8 cellular contexts compared by ENCODE assay signal in genomic region chr15:82539690-82540054, GRCh38. TPM values are rescaled to one million over a fixed set of nuclear protein-coding genes. Genes with fewer than 3 reads are reported as not detected.
A peak's percentile ranks its signal among the peaks of the same experiment; 100 is the strongest.
DNase-seq lines count a peak whose midpoint lies in the region; ATAC-seq, FAIRE-seq and TF ChIP-seq lines count a peak whose summit lies in the region.

No MANE protein-coding gene starts in this region.

- in situ Hi-C loops in GM12878 (cut with MboI): loop anchor here (5.0 to 10.0 kb wide), 6 partner anchors 185 to 1245 kb away; partner anchors contain the start of genes FSD2, RAMAC and WHAMM

- H3K4me1 ChIP-seq in GM12878 (ENCODE audit: control insufficient read depth, insufficient read depth, low read length) (0 out of 2 replicates have a peak, but pooled peaks cover 2% of the 10 kb centered on the region), testis (peaks cover 15% of the 10 kb centered on the region)

- intact Hi-C loops in GM12878 (cut with micrococcal nuclease; ENCODE audit: unreplicated experiment) (loop anchor here (5.0 to 10.0 kb wide), 3 partner anchors 295 to 665 kb away; partner anchors contain the start of genes BTBD1 and HDGFL3), left colon (cut with DNase I, micrococcal nuclease) (loop anchor here in 1 of 2 donors (10.0 kb wide), 2 partner anchors 215 to 475 kb away; partner anchors contain the start of gene C15orf40), testis (cut with DNase I; ENCODE audit: low total_unique reads) (no loop called here)

- no peak for TF ChIP-seq EP300 in GM12878 (IDR thresholded peaks at IDR 0.05; ENCODE audit: borderline replicate concordance in 1 of 2, control insufficient read depth in 1 of 2, low read depth in 2 of 2, low read length in 2 of 2)

- BruUV-seq in GM12878 (replicated peaks; lab: Mats Ljungman, UMichigan): no TSS peak

- RAD21 ChIA-PET in GM12878 (lab: Charles Lee; ENCODE audit: unreplicated experiment): interaction anchor here (0.6 to 2.2 kb wide), 2 partner anchors 9 to 100 kb away, joined by 3 to 12 read pairs; no protein-coding TSS in a partner anchor

- ATAC-seq in HG02852 (IDR thresholded peaks at IDR 0.05; ENCODE audit: unreplicated experiment): peak; percentile 5
- ATAC-seq in GM12878: peak; percentile 0
- peak; percentile 35 for ATAC-seq in left colon
- ATAC-seq in GM19463 (IDR thresholded peaks at IDR 0.05; ENCODE audit: unreplicated experiment): no peak

- peaks cover 14% of the 10 kb centered on the region for H4K20me1 ChIP-seq in GM12878 (ENCODE audit: control insufficient read depth, insufficient read depth)

- H3K4me2 ChIP-seq in GM12878 (ENCODE audit: control insufficient read depth, insufficient read depth): peak overlapping the region; percentile 90

- H3K27ac ChIP-seq in AG04450 (ENCODE audit: low read depth, low read length) (peak overlapping the region; percentile 73), GM12878 (ENCODE audit: control insufficient read depth, insufficient read depth) (peak overlapping the region; percentile 81), testis (peak overlapping the region; percentile 6 to 90)

- peaks cover 50% of the 10 kb centered on the region for H3K79me2 ChIP-seq in GM12878 (ENCODE audit: control insufficient read depth, insufficient read depth, low read length)

- WGBS in GM12878 (ENCODE audit: insufficient coverage, insufficient replicate concordance, low lambda C conversion rate, missing lambda C conversion rate): under 1% methylated on average over 22 of the region's 23 CpGs
- WGBS in testis, 2 donors: 0 to 1% methylated on average over 7 to 23 of the region's 23 CpGs

- DNase-seq in AG04450 (ENCODE audit: low read depth, low spot score): no peak
- DNase-seq in GM12878 (ENCODE audit: low read depth, low spot score): no peak
- no peak for DNase-seq in left colon
- peak; percentile 28 for DNase-seq in testis
- DNase-seq in GOT3 (lab: John Stamatoyannopoulos, UW): no peak
- DNase-seq in GM12892 (ENCODE audit: insufficient read length): no peak

- H3K27me3 ChIP-seq in AG04450 (ENCODE audit: control insufficient read depth, insufficient read depth, low read length): no peaks in the 10 kb centered on the region
- no peaks in the 10 kb centered on the region for H3K27me3 ChIP-seq in GM12878 (replicated peaks in 1 of 2; ENCODE audit: control insufficient read depth in 2 of 2, insufficient read depth in 2 of 2, low read length in 1 of 2)
- no peaks in the 10 kb centered on the region for H3K27me3 ChIP-seq in testis

- FAIRE-seq in GM12878 (lab: Jason Lieb, UNC): no peak
- no peak for FAIRE-seq in GM12892 (lab: Jason Lieb, UNC)

- CTCF ChIA-PET in AG04450 (lab: Charles Lee): interaction anchor here (0.6 to 3.1 kb wide), 20 partner anchors 9 to 460 kb away, joined by 3 to 23 read pairs (median 5); no protein-coding TSS in a partner anchor
- CTCF ChIA-PET in GM12878 (lab: Yijun Ruan, JAX): interaction anchor here (0.6 to 5.3 kb wide), 6 partner anchors 9 to 273 kb away, joined by 3 to 52 read pairs (median 4); no protein-coding TSS in a partner anchor

- SMC1A ChIA-PET in GM12878 (lab: Charles Lee; ENCODE audit: uncharacterized antibody, unreplicated experiment): interaction anchor here (1.0 to 1.4 kb wide), 3 partner anchors 9 to 460 kb away, joined by 3 to 7 read pairs (median 6); no protein-coding TSS in a partner anchor

- no peak overlapping the region for H2AFZ ChIP-seq in GM12878 (ENCODE audit: control insufficient read depth, low read depth, low read length)

- H3K4me3 ChIP-seq in AG04450 (ENCODE audit: low read depth, low read length) (peak overlapping the region; percentile 99), GM12878 (peak overlapping the region; percentile 99), testis (peak overlapping the region; percentile 93 to 94)

- TF ChIP-seq POLR2A in GM12878 (IDR thresholded peaks at IDR 0.05; ENCODE audit: low read depth, low read length): no peak
- TF ChIP-seq POLR2A in testis (IDR thresholded peaks at IDR 0.05): no peak
- TF ChIP-seq POLR2A in GM12892 (IDR thresholded peaks at IDR 0.05; ENCODE audit: low read depth, low read length): no peak

- TF ChIP-seq CTCF in AG04450 (IDR thresholded peaks at IDR 0.05; ENCODE audit: low read depth, low read length) (no peak), GM12878 (IDR thresholded peaks at IDR 0.05 in 2 of 3, conservative IDR thresholded peaks at IDR 0.05 in 1 of 3; ENCODE audit: control insufficient read depth in 2 of 3, extremely low read depth in 1 of 3, insufficient read depth in 1 of 3, low read depth in 3 of 3, low read length in 3 of 3) (no peak), testis (IDR thresholded peaks at IDR 0.05) (no peak)

- H3K9ac ChIP-seq in GM12878 (ENCODE audit: control insufficient read depth, insufficient read depth, low read length): peak overlapping the region; percentile 99

- TF ChIP-seq RAD21 in GM12878 (IDR thresholded peaks at IDR 0.05; ENCODE audit: insufficient read depth, low read depth, low read length): no peak

- POLR2A ChIA-PET in AG04450 (lab: Yijun Ruan, JAX) (interaction anchor here (0.6 to 2.4 kb wide), 9 partner anchors 9 to 461 kb away, joined by 3 to 22 read pairs (median 5); no protein-coding TSS in a partner anchor), GM12878 (lab: Charles Lee) (interaction anchor here (1.2 to 3.3 kb wide), 3 partner anchors 9 to 273 kb away, joined by 3 to 11 read pairs (median 8); no protein-coding TSS in a partner anchor)

- H3K9me3 ChIP-seq in AG04450 (ENCODE audit: control insufficient read depth, insufficient read depth, low read length) (peaks cover 2% of the 10 kb centered on the region; the same call in 1 of the 2 replicates), GM12878 (replicated peaks; ENCODE audit: control insufficient read depth, insufficient read depth, low read length) (no peaks in the 10 kb centered on the region), testis (no peaks in the 10 kb centered on the region)

- H3K36me3 ChIP-seq in GM12878 (ENCODE audit: control insufficient read depth in 2 of 2, insufficient read depth in 2 of 2, low read length in 1 of 2) (peaks cover 24 to 36% of the 10 kb centered on the region in 2 experiments), testis (ENCODE audit: low read depth, missing control alignments) (no peaks in the 10 kb centered on the region)

TF ChIP-seq in GM12878, 131 proteins besides CTCF, POLR2A, EP300 and RAD21 (continues in another document):
- TF ChIP-seq HCFC1 (IDR thresholded peaks at IDR 0.05; ENCODE audit: low read length) (peak; percentile 27; the same call in 1 of the 2 replicates), SUPT20H (IDR thresholded peaks at IDR 0.05; ENCODE audit: borderline replicate concordance, control insufficient read depth, low read depth, low read length) (no peak), FOXK2 (IDR thresholded peaks at IDR 0.05) (no peak)

RNA-seq across cellular contexts. Expression of gene RPS17, which starts 0.6 kb away (rescaled TPM):
- 4,215 and 4,363 TPM in 2 replicates for polyA plus RNA-seq in AG04450 (2011; rRNA removed)
- 745 and 784 TPM in 2 replicates for polyA minus RNA-seq in AG04450 (2011; rRNA and poly(A)+ RNA removed)
- 481 and 582 TPM in 2 replicates for total RNA-seq in GM12878 (2013; cell fraction: nucleolus; rRNA removed)
- 5,088 and 5,187 TPM in 2 replicates for total RNA-seq in GM12878 (2014; rRNA removed)
- total RNA-seq in GM12878 (2014; rRNA removed; fragmentation: Illumina TruSeq; extraction: Trizol): 7,557 and 7,879 TPM in 2 replicates
- 2,781 and 2,861 TPM in 2 replicates for total RNA-seq in GM12878 (2021)
- polyA plus RNA-seq in GM12878 (2011; ENCODE audit: low read depth): 17,491 TPM
- polyA plus RNA-seq in GM12878 (2011; rRNA removed): 5,480 and 5,843 TPM in 2 replicates
- 5,210 and 5,386 TPM in 2 replicates for polyA plus RNA-seq in GM12878 (2011; cell fraction: cytosol; rRNA removed)
- polyA plus RNA-seq in GM12878 (2011; cell fraction: nucleus; rRNA removed): 1,504 and 1,515 TPM in 2 replicates
- 6,753 and 7,585 TPM in 2 replicates for polyA plus RNA-seq in GM12878 (2012)
- 3,851 and 4,093 TPM in 2 replicates for polyA plus RNA-seq in GM12878 (2014; fragmentation: Illumina TruSeq; extraction: Trizol)
- polyA plus RNA-seq in GM12878 (2014; fragmentation: Nextera tagmentation; extraction: Ambion mirVana): 1,000 to 10,000 TPM; 2,736 to 3,665 TPM
- polyA plus RNA-seq in GM12878 (2014; rRNA removed): 7,788 and 7,871 TPM in 2 replicates
- polyA plus RNA-seq in GM12878 (2016; fragmentation: Nextera tagmentation; extraction: Ambion mirVana): 1,000 to 10,000 TPM; 1,223 to 1,264 TPM
- polyA minus RNA-seq in GM12878 (2011; rRNA and poly(A)+ RNA removed): 1,047 and 1,094 TPM in 2 replicates
- 683 and 745 TPM in 2 replicates for polyA minus RNA-seq in GM12878 (2011; cell fraction: cytosol; rRNA and poly(A)+ RNA removed)
- 264 and 438 TPM in 2 replicates for polyA minus RNA-seq in GM12878 (2011; cell fraction: nucleus; rRNA and poly(A)+ RNA removed)
- 100 to 1,000 TPM; 950 to 981 TPM for total RNA-seq in left colon
- total RNA-seq in testis: 100 to 1,000 TPM; 567 to 887 TPM
- 995 TPM for polyA plus RNA-seq in testis (ENCODE audit: insufficient read depth, low read depth, low replicate concordance)
- 10,271 TPM for polyA plus RNA-seq in GM12892 (2012; ENCODE audit: missing spikeins)
